16 cellular contexts compared by ENCODE assay signal in genomic region chr5:149202910-149203451, GRCh38.
DNase-seq lines count a peak whose midpoint lies in the region; FAIRE-seq and TF ChIP-seq lines count a peak whose summit lies in the region.
"Had no signal": no experiment of that assay in that cellular context is flagged by ENCODE, and none has a peak within 500 bp of the region (broad histone marks: within the 10 kb centered on the region; RNA-seq: fewer than 3 reads in every experiment).

No MANE protein-coding gene starts in this region.

- 75% methylated on average over 1 of the region's 1 CpG; no CpG with 5 or more reads in 1 of the 2 experiments for WGBS in H1 (ENCODE audit: extremely low coverage in 1 of 2, insufficient coverage in 1 of 2, insufficient read length in 1 of 2, insufficient replicate concordance in 2 of 2, low coverage in 1 of 2, low lambda C conversion rate in 2 of 2, missing lambda C conversion rate in 1 of 2), 2 experiments
- no CpG with 5 or more reads among the region's 1 CpG for WGBS in neuronal stem cell (ENCODE audit: extremely low coverage in 2 of 2, insufficient read length in 2 of 2, insufficient replicate concordance in 1 of 2), 2 donors

- no peak overlapping the region for H2BK5ac ChIP-seq in H1 (ENCODE audit: low read depth, low read length)
- no peak overlapping the region for H2BK5ac ChIP-seq in neuronal stem cell (ENCODE audit: low read length)

- H3K27me3 ChIP-seq in H1 (replicated peaks in 1 of 4; ENCODE audit: control insufficient read depth in 3 of 4, extremely low read depth in 1 of 4, insufficient read depth in 3 of 4, low read length in 3 of 4) (peaks cover 0 to 2% (median 0%) of the 10 kb centered on the region in 4 experiments; a peak in 1 of 7 replicates), neuronal stem cell (ENCODE audit: control insufficient read depth in 3 of 3, insufficient read depth in 3 of 3, low read depth in 1 of 3, low read length in 3 of 3) (no peaks in the 10 kb centered on the region)

- TF ChIP-seq CTCF in Calu3 (IDR thresholded peaks at IDR 0.05; ENCODE audit: unreplicated experiment) = no peak
- no peak; the same call in 1 of the 2 replicates for TF ChIP-seq CTCF in HEK293 (tag by site-specific recombination; IDR thresholded peaks at IDR 0.05)
- no peak for TF ChIP-seq CTCF in H1 (IDR thresholded peaks at IDR 0.05; ENCODE audit: control extremely low read depth in 1 of 3, insufficient read depth in 1 of 3, low read depth in 1 of 3, low read length in 3 of 3)

- H3K9ac ChIP-seq in H1 (replicated peaks in 1 of 4; ENCODE audit: extremely low read depth in 1 of 4, low read depth in 3 of 4, low read length in 3 of 4) (no peak overlapping the region), neuronal stem cell (ENCODE audit: low read depth, low read length, poor library complexity) (no peak overlapping the region)

- no peak for DNase-seq in Calu3
- no peak for DNase-seq in H1 (ENCODE audit: low read depth in 1 of 2, low spot score in 2 of 2)
- no peak for DNase-seq in neuronal stem cell (ENCODE audit: low spot score)
- no peak for DNase-seq in stimulated activated CD4-positive, alpha-beta T cell treated with anti-CD3 and anti-CD28 coated beads, Interleukin-4, amount 100 ng/mL, for 24 hours
- DNase-seq in COLO829 (ENCODE audit: low spot score) = no peak
- DNase-seq in hepatic stellate cell (ENCODE audit: low spot score) = no peak
- DNase-seq: Caco-2; CD8-positive, alpha-beta T cell; DMS53; GF-D8; GOT3; HCEC 1CT had no signal

- H3K79me1 ChIP-seq in H1 (ENCODE audit: low read depth, low read length) (no peaks in the 10 kb centered on the region; the same call in 1 of the 2 replicates), neuronal stem cell (ENCODE audit: low read depth, low read length) (no peaks in the 10 kb centered on the region)

- H3K36me3 Mint-ChIP-seq in Calu3 (ENCODE audit: insufficient read depth, unreplicated experiment) = no peaks in the 10 kb centered on the region
- H3K36me3 Mint-ChIP-seq: CD14-positive monocyte; CD8-positive, alpha-beta T cell had no signal

- H3K4me3 ChIP-seq in HEK293 (ENCODE audit: low read depth, low read length) (no peak overlapping the region), H1 (ENCODE audit: extremely low read depth in 1 of 4, insufficient read depth in 2 of 4, low read depth in 3 of 4, low read length in 4 of 4) (no peak overlapping the region), neuronal stem cell (ENCODE audit: low read length in 2 of 2) (peak overlapping the region in 1 of 2 donors; percentile 45)
- H3K4me3 ChIP-seq: A549 had no signal

- TF ChIP-seq RAD21 in H1 (IDR thresholded peaks at IDR 0.05 in 1 of 2, conservative IDR thresholded peaks at IDR 0.05 in 1 of 2; ENCODE audit: low read depth in 2 of 2, low read length in 2 of 2) = no peak

- FAIRE-seq in H1 (lab: Jason Lieb, UNC) = no peak
- FAIRE-seq: A549 had no signal

- no peak overlapping the region for H3K23ac ChIP-seq in H1 (ENCODE audit: insufficient read length)
- H3K23ac ChIP-seq in neuronal stem cell (ENCODE audit: low read depth, low read length, poor library complexity) = peak overlapping the region; percentile 63

- H3K27ac ChIP-seq in HEK293 (ENCODE audit: extremely low read depth, low read depth, low read length) (no peak overlapping the region), H1 (ENCODE audit: low read depth, low read length) (no peak overlapping the region), neuronal stem cell (replicated peaks; ENCODE audit: low read length) (no peak overlapping the region)
- H3K27ac ChIP-seq: A549, HL-60 had no signal

- H3K14ac ChIP-seq in H1 (ENCODE audit: insufficient read length) (no peak overlapping the region), neuronal stem cell (ENCODE audit: low read length) (peak overlapping the region; percentile 21)

- CTCF ChIA-PET in Calu3 (lab: Charles Lee) (no interaction called here), HEK293 (lab: Yijun Ruan, JAX) (no interaction called here), H1 (lab: Charles Lee; ENCODE audit: partially characterized antibody) (no interaction called here)

- no peak overlapping the region for H4K5ac ChIP-seq in H1 (ENCODE audit: insufficient read length, low read depth, low read length)

- TSS peak; percentile 23 for BruUV-seq in Calu3 (replicated peaks; lab: Mats Ljungman, UMichigan)

- no peaks in the 10 kb centered on the region for H3K9me3 Mint-ChIP-seq in Calu3 (ENCODE audit: low read depth, unreplicated experiment)
- H3K9me3 Mint-ChIP-seq: CD14-positive monocyte; CD8-positive, alpha-beta T cell had no signal

- intact Hi-C loops in Calu3 (cut with micrococcal nuclease; ENCODE audit: unreplicated experiment) = no loop called here

- 0 out of 2 replicates have a peak overlapping the region, but pooled peaks have one; percentile 43 for H2BK12ac ChIP-seq in H1 (ENCODE audit: low read depth, low read length)
- no peak overlapping the region for H2BK12ac ChIP-seq in neuronal stem cell (ENCODE audit: low read length)

- H3K27me3 Mint-ChIP-seq in Calu3 (ENCODE audit: unreplicated experiment) = no peaks in the 10 kb centered on the region

- H2AFZ ChIP-seq in H1 (ENCODE audit: low read length) (no peak overlapping the region), neuronal stem cell (ENCODE audit: low read length) (no peak overlapping the region)

- POLR2A ChIA-PET in HEK293 (lab: Yijun Ruan, JAX) (no interaction called here), H1 (lab: Charles Lee; ENCODE audit: partially characterized antibody) (no interaction called here)

- no peak overlapping the region for H2BK120ac ChIP-seq in H1 (replicated peaks; ENCODE audit: low read depth, low read length)
- no peak overlapping the region for H2BK120ac ChIP-seq in neuronal stem cell (ENCODE audit: low read depth, low read length)

- H2BK20ac ChIP-seq in H1 (ENCODE audit: low read length) = no peak overlapping the region

- H3K27ac Mint-ChIP-seq in Calu3 (ENCODE audit: unreplicated experiment) = no peak overlapping the region
- H3K27ac Mint-ChIP-seq: CD14-positive monocyte; CD8-positive, alpha-beta T cell had no signal

- no peak for TF ChIP-seq POLR2A in H1 (IDR thresholded peaks at IDR 0.05; ENCODE audit: control extremely low read depth in 1 of 2, low read depth in 2 of 2, low read length in 2 of 2)

- H4K8ac ChIP-seq in H1 (ENCODE audit: extremely low read depth, insufficient read depth, low read length) (no peak overlapping the region), neuronal stem cell (ENCODE audit: low read depth, low read length) (no peak overlapping the region)

- H2BK15ac ChIP-seq in H1 (ENCODE audit: low read length) = no peak overlapping the region
- no peak overlapping the region for H2BK15ac ChIP-seq in neuronal stem cell (ENCODE audit: low read length)

- H3K4ac ChIP-seq in H1 (replicated peaks; ENCODE audit: insufficient read length, low read depth, low read length) (no peak overlapping the region), neuronal stem cell (ENCODE audit: low read length) (no peak overlapping the region)

- H3K4me3 Mint-ChIP-seq in Calu3 (ENCODE audit: low read depth, unreplicated experiment) = no peak overlapping the region
- H3K4me3 Mint-ChIP-seq: CD14-positive monocyte; CD8-positive, alpha-beta T cell had no signal

- no peak overlapping the region for H4K91ac ChIP-seq in H1 (replicated peaks; ENCODE audit: insufficient read length, low read length)
- H4K91ac ChIP-seq in neuronal stem cell (ENCODE audit: low read depth, low read length, poor library complexity) = no peak overlapping the region

- no peak for TF ChIP-seq EP300 in H1 (IDR thresholded peaks at IDR 0.05; ENCODE audit: borderline replicate concordance in 1 of 2, low read depth in 2 of 2, low read length in 2 of 2)

- H2AK5ac ChIP-seq in H1 (ENCODE audit: low read depth, low read length) (peak overlapping the region; percentile 94; the same call in 1 of the 2 replicates), neuronal stem cell (ENCODE audit: low read depth, low read length) (no peak overlapping the region)

- H3K18ac ChIP-seq in H1 (ENCODE audit: extremely low read depth, low read length) = no peak overlapping the region
- no peak overlapping the region for H3K18ac ChIP-seq in neuronal stem cell (ENCODE audit: low read length)

- H3K56ac ChIP-seq in H1 (replicated peaks; ENCODE audit: insufficient read length, low read depth, low read length) = peak overlapping the region; percentile 92

- H4K20me1 ChIP-seq in H1 (replicated peaks in 1 of 2; ENCODE audit: control insufficient read depth in 1 of 2, insufficient read depth in 2 of 2, low read length in 2 of 2) = peaks cover 0 to 7% of the 10 kb centered on the region in 2 experiments

- no peaks in the 10 kb centered on the region for H3K9me3 ChIP-seq in HEK293 (ENCODE audit: control insufficient read depth, insufficient read depth, low read depth, low read length)
- H3K9me3 ChIP-seq in H1 (ENCODE audit: insufficient read depth in 2 of 2, low read depth in 1 of 2, low read length in 1 of 2) = no peaks in the 10 kb centered on the region
- peaks cover 0 to 3% of the 10 kb centered on the region in 2 donors for H3K9me3 ChIP-seq in neuronal stem cell (replicated peaks in 1 of 2; ENCODE audit: control insufficient read depth in 2 of 2, insufficient read depth in 1 of 2, low read depth in 1 of 2, low read length in 2 of 2)
- H3K9me3 ChIP-seq: A549, Caco-2 had no signal

- no peaks in the 10 kb centered on the region for H3K79me2 ChIP-seq in H1 (ENCODE audit: control insufficient read depth in 1 of 2, insufficient read depth in 2 of 2, low read length in 2 of 2)

- H3K4me2 ChIP-seq in H1 (ENCODE audit: insufficient read depth in 1 of 2, low read depth in 2 of 2, low read length in 2 of 2) (no peak overlapping the region), neuronal stem cell (ENCODE audit: insufficient read depth, low read length, poor library complexity, severe bottlenecking) (no peak overlapping the region)
- H3K4me2 ChIP-seq: A549 had no signal

- H3K36me3 ChIP-seq in HEK293 (ENCODE audit: control insufficient read depth in 2 of 2, insufficient read depth in 1 of 2, low read length in 2 of 2) = peaks cover 0 to 9% of the 10 kb centered on the region in 2 experiments; a peak in 1 of 3 replicates
- H3K36me3 ChIP-seq in H1 (ENCODE audit: control insufficient read depth in 2 of 4, insufficient read depth in 4 of 4, low read length in 3 of 4) = no peaks in the 10 kb centered on the region
- peaks cover 0 to 3% of the 10 kb centered on the region in 2 donors for H3K36me3 ChIP-seq in neuronal stem cell (replicated peaks in 1 of 2; ENCODE audit: control insufficient read depth in 2 of 2, insufficient read depth in 2 of 2, low read length in 2 of 2)

- H3K23me2 ChIP-seq in H1 (ENCODE audit: low read depth, low read length) = peaks cover 10% of the 10 kb centered on the region; the same call in 1 of the 2 replicates

- H3K4me1 ChIP-seq in HEK293 (ENCODE audit: control insufficient read depth, insufficient read depth, low read length) (no peaks in the 10 kb centered on the region), H1 (replicated peaks in 1 of 4; ENCODE audit: control insufficient read depth in 3 of 4, insufficient read depth in 4 of 4, low read length in 3 of 4) (no peaks in the 10 kb centered on the region), neuronal stem cell (ENCODE audit: control insufficient read depth in 2 of 2, insufficient read depth in 1 of 2, low read depth in 1 of 2, low read length in 2 of 2) (no peaks in the 10 kb centered on the region)
- H3K4me1 ChIP-seq: A549, Caco-2 had no signal

- no peaks in the 10 kb centered on the region for H3K4me1 Mint-ChIP-seq in Calu3 (ENCODE audit: low read depth, unreplicated experiment)
- H3K4me1 Mint-ChIP-seq: CD14-positive monocyte had no signal

TF ChIP-seq in H1, 55 proteins besides CTCF, POLR2A, EP300 and RAD21 (continues in another document):
- TF ChIP-seq SP1 (IDR thresholded peaks at IDR 0.05; ENCODE audit: low read depth, low read length) = no peak
